Comparison of ENCODE assay signal across 27 cellular contexts in the genomic region with DNA sequence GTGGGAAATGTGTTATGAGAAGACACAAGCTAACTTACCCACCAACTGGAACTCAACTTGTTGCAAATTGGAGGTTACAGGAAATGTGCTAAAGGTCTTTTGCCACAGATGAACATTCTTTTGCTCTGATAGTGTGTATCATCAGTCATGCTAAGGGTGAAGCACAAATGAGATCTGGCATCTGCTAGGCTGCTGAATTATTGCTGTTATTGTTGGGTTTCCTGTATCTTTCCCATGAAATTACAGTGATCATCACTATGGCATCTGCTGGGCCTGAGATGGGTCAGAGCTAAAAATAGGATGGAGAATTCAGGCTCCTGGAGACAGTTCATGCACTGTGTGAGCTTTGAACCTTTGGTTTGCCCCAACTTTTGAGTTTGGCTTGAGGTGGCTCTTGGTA.
DNase-seq lines count a peak whose midpoint lies in the region; ATAC-seq and TF ChIP-seq lines count a peak whose summit lies in the region.
"Had no signal": no experiment of that assay in that cellular context is flagged by ENCODE, and none has a peak within 500 bp of the region (broad histone marks: within the 10 kb centered on the region; RNA-seq: fewer than 3 reads in every experiment).

No MANE protein-coding gene starts in this region.

- TF ChIP-seq CTCF in GM10266 (IDR thresholded peaks at IDR 0.05; ENCODE audit: control insufficient read depth, insufficient read depth, low read depth, missing control alignments), result no peak

- ATAC-seq in GM21576 (IDR thresholded peaks at IDR 0.05; ENCODE audit: unreplicated experiment) (no peak), HG03520 (IDR thresholded peaks at IDR 0.05; ENCODE audit: unreplicated experiment) (no peak), HG03159 (IDR thresholded peaks at IDR 0.05; ENCODE audit: unreplicated experiment) (no peak)
- ATAC-seq: GM12878, Panc1 had no signal

- H3K4me3 ChIP-seq in adipocyte (ENCODE audit: low read length), result no peak overlapping the region
- H3K4me3 ChIP-seq: GM12878, left ventricle myocardium inferior, neural progenitor cell, spleen, stomach, transverse colon had no signal

- peak; percentile 59 for DNase-seq in A172 (ENCODE audit: low spot score)
- DNase-seq in HCEC 1CT, result peak; percentile 81
- DNase-seq in adipocyte (ENCODE audit: low read depth), result peak; percentile 6
- DNase-seq in glomerular visceral epithelial cell (ENCODE audit: extremely low spot score), result peak; percentile 24
- no peak for DNase-seq in GM10266 (ENCODE audit: extremely low spot score)
- DNase-seq: activated B cell treated with CpG ODN at 0.5 μM for 24 hours; activated CD4-positive, alpha-beta T cell treated with anti-CD3 and anti-CD28 coated beads, Interleukin-2, amount 50 U/mL, for 48 hours; activated effector memory CD4-positive, alpha-beta T cell treated with anti-CD3 and anti-CD28 coated beads, Interleukin-2, amount 50 U/mL, for 16 hours; amygdala; C1 segment of cervical spinal cord; caudate nucleus; GOT3; left ventricle myocardium inferior; midbrain; NCI-H1048; NCI-H187 treated with DMSO at 0.1 percent for 48 hours; NCI-H345; spleen; stimulated activated CD4-positive, alpha-beta T cell treated with anti-CD3 and anti-CD28 coated beads, Interleukin-4, amount 100 ng/mL, for 4 hours; stomach; transverse colon had no signal

- no peaks in the 10 kb centered on the region for H3K36me3 ChIP-seq in adipocyte (ENCODE audit: control insufficient read depth, insufficient read depth, low read length, severe bottlenecking)
- H3K36me3 ChIP-seq: left ventricle myocardium inferior, neural progenitor cell, spleen, stomach, transverse colon had no signal

- peaks cover 11% of the 10 kb centered on the region for H3K4me1 ChIP-seq in adipocyte (ENCODE audit: control insufficient read depth, insufficient read depth, low read length)
- H3K4me1 ChIP-seq: neural progenitor cell, spleen, stomach, transverse colon had no signal

- no peak overlapping the region for H3K9ac ChIP-seq in adipocyte (ENCODE audit: low read length)
- H3K9ac ChIP-seq: neural progenitor cell had no signal

- no peaks in the 10 kb centered on the region for H3K27me3 ChIP-seq in adipocyte (replicated peaks; ENCODE audit: control insufficient read depth, insufficient read depth, low read length)
- H3K27me3 ChIP-seq: neural progenitor cell, spleen, stomach, transverse colon had no signal

- peaks cover 13% of the 10 kb centered on the region for H3K9me3 ChIP-seq in adipocyte (ENCODE audit: control insufficient read depth, low read length)
- H3K9me3 ChIP-seq: left ventricle myocardium inferior, stomach, transverse colon had no signal
